10 cellular contexts compared by ENCODE assay signal in genomic region chr11:5234390-5234834, GRCh38. TPM values are rescaled to one million over a fixed set of nuclear protein-coding genes. Genes with fewer than 3 reads are reported as not detected.
DNase-seq lines count a peak whose midpoint lies in the region; ATAC-seq, FAIRE-seq and TF ChIP-seq lines count a peak whose summit lies in the region.
"Had no signal": no experiment of that assay in that cellular context is flagged by ENCODE, and none has a peak within 500 bp of the region (broad histone marks: within the 10 kb centered on the region; RNA-seq: fewer than 3 reads in every experiment).

Gene HBD, minus strand, starts transcription at chr11:5234483. Its CDS starts 50 bp downstream, at chr11:5234433.

- no peaks in the 10 kb centered on the region for H3K27me3 ChIP-seq in K562 (ENCODE audit: control insufficient read depth in 2 of 2, insufficient read depth in 2 of 2, low read length in 2 of 2)
- no peaks in the 10 kb centered on the region for H3K27me3 ChIP-seq in GM23338 (ENCODE audit: insufficient read depth)

- H3K9me3 Mint-ChIP-seq in GM23338, result no peaks in the 10 kb centered on the region
- H3K9me3 Mint-ChIP-seq: naive B cell had no signal

- H4K20me1 ChIP-seq in K562 (replicated peaks; ENCODE audit: control insufficient read depth, insufficient read depth, low read length), result no peaks in the 10 kb centered on the region
- no peaks in the 10 kb centered on the region for H4K20me1 ChIP-seq in GM23338 (replicated peaks; ENCODE audit: insufficient read depth)

- no peak for TF ChIP-seq POLR2A in K562 (conservative IDR thresholded peaks at IDR 0.05)

- TF ChIP-seq CTCF in GM10248 (IDR thresholded peaks at IDR 0.05; ENCODE audit: control extremely low read depth, extremely low read depth, low read depth, missing control alignments) (no peak), K562 (IDR thresholded peaks at IDR 0.05 in 2 of 3, conservative IDR thresholded peaks at IDR 0.05 in 1 of 3; ENCODE audit: insufficient read depth in 2 of 3, low read depth in 1 of 3, low read length in 3 of 3) (no peak), GM23338 (conservative IDR thresholded peaks at IDR 0.05; ENCODE audit: low read depth in 2 of 2) (no peak)

- peaks cover under 1% of the 10 kb centered on the region; the same call in 1 of the 3 replicates for H3K79me2 ChIP-seq in K562 (ENCODE audit: control insufficient read depth, insufficient read depth, low read length)
- H3K79me2 ChIP-seq in GM23338 (replicated peaks; ENCODE audit: insufficient read depth), result no peaks in the 10 kb centered on the region

- H3K9ac ChIP-seq in K562 (ENCODE audit: insufficient read depth in 1 of 2, low read depth in 2 of 2, low read length in 2 of 2), result peak within 1 kb of the TSS; percentile 30 to 82; a peak in 2 of 4 replicates

- TF ChIP-seq EP300 in K562 (IDR thresholded peaks at IDR 0.05; ENCODE audit: low read length), result peak; percentile 57; the same call in 1 of the 2 replicates

- no peaks in the 10 kb centered on the region for H3F3A ChIP-seq in GM23338 (replicated peaks; ENCODE audit: low read depth)

- 7% methylated on average over 2 of the region's 2 CpGs for WGBS in K562 (ENCODE audit: insufficient coverage, low coverage, missing lambda C conversion rate)

- H3K4me3 ChIP-seq in K562 (no peak within 1 kb of the TSS), GM23338 (no peak within 1 kb of the TSS)

- FAIRE-seq in K562 (lab: Jason Lieb, UNC), result peak; percentile 93
- FAIRE-seq: endothelial cell of umbilical vein had no signal

- H3K4me1 Mint-ChIP-seq in GM23338, result no peaks in the 10 kb centered on the region

- H3K9me1 ChIP-seq in K562 (ENCODE audit: control insufficient read depth, insufficient read depth, low read length), result no peaks in the 10 kb centered on the region

- H3K27ac ChIP-seq in K562 (ENCODE audit: extremely low read depth, low read depth, low read length) (peak within 1 kb of the TSS; percentile 52), GM23338 (ENCODE audit: low read depth) (no peak within 1 kb of the TSS)

- no peaks in the 10 kb centered on the region for H3K27me3 Mint-ChIP-seq in GM23338 (ENCODE audit: insufficient read depth, low read depth, poor library complexity)

- in situ Hi-C loops in K562 (cut with MboI), result no loop called here

- ATAC-seq in GM21528 (IDR thresholded peaks at IDR 0.05; ENCODE audit: low FRiP score, unreplicated experiment) (peak; percentile 76), HG03439 (IDR thresholded peaks at IDR 0.05; ENCODE audit: unreplicated experiment) (peak; percentile 72), K562 (peak; percentile 88), GM23338 (no peak), GM18517 (IDR thresholded peaks at IDR 0.05; ENCODE audit: unreplicated experiment) (no peak)

- BruUV-seq in K562 (replicated peaks; lab: Mats Ljungman, UMichigan), result no TSS peak

- TF ChIP-seq RAD21 in K562 (CRISPR knock-in tag; conservative IDR thresholded peaks at IDR 0.05 in 1 of 2, IDR thresholded peaks at IDR 0.05 in 1 of 2), result peak in 1 of 2 experiments; percentile 11; a peak in 1 of 4 replicates

- H3K4me2 ChIP-seq in K562 (ENCODE audit: insufficient read depth, low read length), result peak within 1 kb of the TSS; percentile 67
- no peak within 1 kb of the TSS for H3K4me2 ChIP-seq in GM23338

- POLR2A ChIA-PET in GM10248 (lab: Yijun Ruan, JAX) (no interaction called here), K562 (lab: Yijun Ruan, JAX) (interaction anchor here (1.3 kb wide), 1 partner anchor 8 kb away, joined by 10 read pairs; no protein-coding TSS in a partner anchor)

- H2AFZ ChIP-seq in K562 (ENCODE audit: low read depth, low read length) (peak within 1 kb of the TSS; percentile 63), GM23338 (no peak within 1 kb of the TSS)

- H3K4me1 ChIP-seq in K562 (replicated peaks in 1 of 2; ENCODE audit: control insufficient read depth in 2 of 2, insufficient read depth in 2 of 2, low read length in 2 of 2) (peaks cover 11 to 40% of the 10 kb centered on the region in 2 experiments), GM23338 (ENCODE audit: insufficient read depth) (no peaks in the 10 kb centered on the region)

- CTCF ChIA-PET in GM10248 (lab: Yijun Ruan, JAX), result no interaction called here
- CTCF ChIA-PET in K562 (lab: Yijun Ruan, JAX; ENCODE audit: low intra/inter-chr PET ratio), result interaction anchor here (0.5 kb wide), 1 partner anchor 11 kb away, joined by 3 read pairs; no protein-coding TSS in a partner anchor

- H3K4me3 Mint-ChIP-seq in GM23338, result no peak within 1 kb of the TSS

- no peak within 1 kb of the TSS for H3K27ac Mint-ChIP-seq in GM23338
- H3K27ac Mint-ChIP-seq: naive B cell had no signal

- H3K9me3 ChIP-seq in K562 (replicated peaks; ENCODE audit: control insufficient read depth, insufficient read depth, low read depth, low read length), result no peaks in the 10 kb centered on the region

- DNase-seq in GM10248 (ENCODE audit: extremely low spot score) (peak; percentile 11), K562 (ENCODE audit: extremely low read depth in 1 of 4, low spot score in 3 of 4) (peak in 2 of 4 experiments; percentile 77 to 84), SHP77 treated with DMSO at 0.1 percent for 48 hours (lab: John Stamatoyannopoulos, UW) (no peak), iPS-NIHi7 (ENCODE audit: extremely low spot score) (no peak), GM23338 (ENCODE audit: low spot score) (no peak)
- DNase-seq: naive B cell had no signal

- intact Hi-C loops in K562 (cut with micrococcal nuclease), result no loop called here

- H3K36me3 ChIP-seq in K562 (ENCODE audit: control insufficient read depth, insufficient read depth, low read length) (no peaks in the 10 kb centered on the region; the same call in 2 of the 3 replicates), GM23338 (ENCODE audit: insufficient read depth) (no peaks in the 10 kb centered on the region)

- H3K36me3 Mint-ChIP-seq in GM23338 (ENCODE audit: low read depth), result no peaks in the 10 kb centered on the region
- H3K36me3 Mint-ChIP-seq: naive B cell had no signal

- no peaks in the 10 kb centered on the region for H3K9me2 ChIP-seq in GM23338 (ENCODE audit: insufficient read depth)

TF ChIP-seq in K562, 482 proteins besides CTCF, POLR2A, EP300 and RAD21 (continues in another document):
- TF ChIP-seq SMARCA5 (IDR thresholded peaks at IDR 0.05) (no peak), DDX20 (tag; IDR thresholded peaks at IDR 0.05; ENCODE audit: low read depth) (no peak), CCNT2 (IDR thresholded peaks at IDR 0.05; ENCODE audit: borderline replicate concordance, extremely low read depth, insufficient read length, low read depth, low read length) (peak; percentile 26)

RNA-seq across cellular contexts. Expression of gene HBD, which starts in this region (rescaled TPM):
- 4.7 and 5.3 TPM in 2 replicates for total RNA-seq in K562 (2011; cell fraction: chromatin; rRNA removed; ENCODE audit: low replicate concordance)
- 10.2 and 15.1 TPM in 2 replicates for total RNA-seq in K562 (2011; cell fraction: nucleolus; rRNA removed)
- 11.3 and 12.1 TPM in 2 replicates for total RNA-seq in K562 (2011; cell fraction: nucleoplasm; rRNA removed)
- 19.9 and 20.9 TPM in 2 replicates for total RNA-seq in K562 (2014; rRNA removed)
- total RNA-seq in K562 (2014; rRNA removed; fragmentation: Illumina TruSeq; extraction: Trizol), result 26.9 and 27.6 TPM in 2 replicates
- total RNA-seq in K562 (2015; rRNA removed; fragmentation: Illumina TruSeq; extraction: Trizol), result 11.8 and 13.4 TPM in 2 replicates
- 26.6 and 28.0 TPM in 2 replicates for total RNA-seq in K562 (2021)
- polyA plus RNA-seq in K562 (2011; rRNA removed), result 26.0 and 46.3 TPM in 2 replicates
- polyA plus RNA-seq in K562 (2011; cell fraction: cytosol; rRNA removed), result 46.3 and 49.2 TPM in 2 replicates
- 14.5 and 15.3 TPM in 2 replicates for polyA plus RNA-seq in K562 (2011; cell fraction: nucleus; rRNA removed)
- polyA plus RNA-seq in K562 (2012), result 4.9 and 28.5 TPM in 2 replicates
- 36.0 and 44.6 TPM in 2 replicates for polyA plus RNA-seq in K562 (2014; fragmentation: Illumina TruSeq; extraction: Trizol)
- 100 to 1,000 TPM; 137 to 169 TPM for polyA plus RNA-seq in K562 (2014; fragmentation: Nextera tagmentation; extraction: Ambion mirVana)
- 29.5 and 48.5 TPM in 2 replicates for polyA plus RNA-seq in K562 (2014; rRNA removed)
- 10.7 and 23.6 TPM in 2 replicates for polyA minus RNA-seq in K562 (2011; rRNA and poly(A)+ RNA removed)
- polyA minus RNA-seq in K562 (2011; cell fraction: cytosol; rRNA and poly(A)+ RNA removed), result 6.2 and 7.1 TPM in 2 replicates
- 2.8 and 4.8 TPM in 2 replicates for polyA minus RNA-seq in K562 (2011; cell fraction: nucleus; rRNA and poly(A)+ RNA removed)
- total RNA-seq in GM23338 (2014; rRNA removed; shearing (Covaris generic)), result not detected in 2 replicates
- polyA plus RNA-seq in GM23338 (2016; fragmentation: Nextera tagmentation; extraction: Ambion mirVana), result not detected in 2 replicates
- total RNA-seq: endothelial cell of umbilical vein had no signal
- polyA plus RNA-seq: endothelial cell of umbilical vein had no signal

Comparison
In these comparisons a context has a peak if more than half of its experiments do, and no peak if none do; other contexts are left out.
1. ATAC-seq: peak in GM21528 (single experiment), HG03439 (single experiment) and K562 (single experiment); none in GM23338 (single experiment) and GM18517 (single experiment).